ENCODE assay signal across 35 cellular contexts in the genomic region with DNA sequence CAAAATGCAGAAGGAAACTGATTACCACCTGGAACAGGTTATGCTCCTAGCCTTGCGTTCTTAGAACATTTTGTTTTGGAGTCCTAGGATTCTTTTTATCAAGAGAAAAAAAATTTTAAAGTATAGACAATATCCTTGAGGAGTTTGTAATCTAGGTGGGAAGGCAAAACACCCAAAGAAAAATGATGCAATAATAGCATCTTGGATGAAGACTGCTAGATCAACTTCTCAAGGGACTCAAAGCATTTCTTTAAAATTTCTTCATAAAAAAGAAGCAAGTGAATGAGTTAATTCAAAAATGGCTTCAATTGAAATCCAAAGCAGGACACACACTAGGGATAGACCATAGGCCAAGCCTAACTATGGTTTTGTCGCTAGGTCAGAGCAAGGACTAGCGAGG.
DNase-seq lines count a peak whose midpoint lies in the region; ATAC-seq, FAIRE-seq and TF ChIP-seq lines count a peak whose summit lies in the region.
"Had no signal": no experiment of that assay in that cellular context is flagged by ENCODE, and none has a peak within 500 bp of the region (broad histone marks: within the 10 kb centered on the region; RNA-seq: fewer than 3 reads in every experiment).

No MANE protein-coding gene starts in this region.

- H3K4me2 ChIP-seq in HepG2 (ENCODE audit: low read depth, low read length) (no peak overlapping the region), IMR-90 (ENCODE audit: low read depth, low read length) (no peak overlapping the region), K562 (ENCODE audit: insufficient read depth, low read length) (no peak overlapping the region)
- H3K4me2 ChIP-seq: A549; BLaER1; BLaER1 treated with 17β-estradiol and CSF1 and Interleukin-3, amounts not matched to agents 10 nM and 100 nM had no signal

- TF ChIP-seq EP300 in HepG2 (IDR thresholded peaks at IDR 0.05; ENCODE audit: low read depth in 2 of 2, low read length in 2 of 2) (no peak), HepG2 (CRISPR knock-in tag; IDR thresholded peaks at IDR 0.05; ENCODE audit: borderline replicate concordance) (no peak), K562 (IDR thresholded peaks at IDR 0.05; ENCODE audit: low read length) (no peak)

- no peak overlapping the region for H3K18ac ChIP-seq in IMR-90 (ENCODE audit: low read depth, low read length)

- H3K4me1 ChIP-seq in HepG2 (ENCODE audit: insufficient read depth, low read length) = no peaks in the 10 kb centered on the region
- no peaks in the 10 kb centered on the region for H3K4me1 ChIP-seq in right lobe of liver
- no peaks in the 10 kb centered on the region for H3K4me1 ChIP-seq in IMR-90 (ENCODE audit: control insufficient read depth, insufficient read depth, low read length)
- H3K4me1 ChIP-seq in K562 (replicated peaks in 1 of 2; ENCODE audit: control insufficient read depth in 2 of 2, insufficient read depth in 2 of 2, low read length in 2 of 2) = no peaks in the 10 kb centered on the region
- no peaks in the 10 kb centered on the region for H3K4me1 ChIP-seq in naive thymus-derived CD4-positive, alpha-beta T cell (ENCODE audit: control insufficient read depth in 2 of 2, insufficient read depth in 2 of 2, low read length in 2 of 2)
- H3K4me1 ChIP-seq: A549; BE2C; BLaER1; BLaER1 treated with 17β-estradiol and CSF1 and Interleukin-3, amounts not matched to agents 10 nM and 100 nM; Caco-2 had no signal

- H2AK5ac ChIP-seq in IMR-90 (ENCODE audit: low read depth, low read length) = no peak overlapping the region

- H2AFZ ChIP-seq in HepG2 (ENCODE audit: low read length) (no peak overlapping the region), IMR-90 (replicated peaks; ENCODE audit: low read length, poor library complexity) (no peak overlapping the region), K562 (ENCODE audit: low read depth, low read length) (no peak overlapping the region)

- H2BK20ac ChIP-seq in IMR-90 (ENCODE audit: low read depth, low read length) = no peak overlapping the region

- H3K36me3 Mint-ChIP-seq in naive thymus-derived CD4-positive, alpha-beta T cell = no peaks in the 10 kb centered on the region
- H3K36me3 Mint-ChIP-seq: CD14-positive monocyte; CD4-positive, alpha-beta memory T cell; CD4-positive, CD25-positive, alpha-beta regulatory T cell; CD8-positive, alpha-beta memory T cell; CD8-positive, alpha-beta T cell had no signal

- H3K9me1 ChIP-seq in IMR-90 (ENCODE audit: insufficient read depth, low read length) = no peaks in the 10 kb centered on the region
- H3K9me1 ChIP-seq in K562 (ENCODE audit: control insufficient read depth, insufficient read depth, low read length) = no peaks in the 10 kb centered on the region

- no peak overlapping the region for H4K8ac ChIP-seq in IMR-90 (ENCODE audit: low read depth in 2 of 2, low read length in 2 of 2)

- TF ChIP-seq CTCF in HepG2 (CRISPR knock-in tag; IDR thresholded peaks at IDR 0.05) (no peak), right lobe of liver (IDR thresholded peaks at IDR 0.05) (no peak), IMR-90 (conservative IDR thresholded peaks at IDR 0.05; ENCODE audit: low read depth, low read length) (no peak), K562 (IDR thresholded peaks at IDR 0.05 in 2 of 3, conservative IDR thresholded peaks at IDR 0.05 in 1 of 3; ENCODE audit: insufficient read depth in 2 of 3, low read depth in 1 of 3, low read length in 3 of 3) (no peak), GM13977 (IDR thresholded peaks at IDR 0.05; ENCODE audit: extremely low read depth, insufficient read depth, missing control alignments) (no peak)

- H3K27ac Mint-ChIP-seq in naive thymus-derived CD4-positive, alpha-beta T cell = no peak overlapping the region
- H3K27ac Mint-ChIP-seq: B cell; CD4-positive, alpha-beta memory T cell; CD4-positive, alpha-beta T cell; CD4-positive, CD25-positive, alpha-beta regulatory T cell; CD8-positive, alpha-beta memory T cell; CD8-positive, alpha-beta T cell had no signal

- dilution Hi-C loops in IMR-90 (cut with HindIII; ENCODE audit: low sequenced_read_pairs, unreplicated experiment) = no loop called here

- H3K9ac ChIP-seq in HepG2 (ENCODE audit: insufficient read depth, low read depth, low read length) (no peak overlapping the region), IMR-90 (ENCODE audit: low read depth, low read length) (no peak overlapping the region), K562 (ENCODE audit: insufficient read depth in 1 of 2, low read depth in 2 of 2, low read length in 2 of 2) (no peak overlapping the region)
- H3K9ac ChIP-seq: BLaER1; BLaER1 treated with 17β-estradiol and CSF1 and Interleukin-3, amounts not matched to agents 10 nM and 100 nM had no signal

- no peak overlapping the region for H2BK5ac ChIP-seq in IMR-90 (ENCODE audit: low read depth, low read length, poor library complexity, severe bottlenecking)

- H2AK9ac ChIP-seq in IMR-90 (replicated peaks; ENCODE audit: low read depth, low read length, poor library complexity) = no peak overlapping the region

- H3K4me3 Mint-ChIP-seq in naive thymus-derived CD4-positive, alpha-beta T cell = no peak overlapping the region
- H3K4me3 Mint-ChIP-seq: B cell; CD14-positive monocyte; CD4-positive, alpha-beta memory T cell; CD4-positive, alpha-beta T cell; CD4-positive, CD25-positive, alpha-beta regulatory T cell; CD8-positive, alpha-beta memory T cell; CD8-positive, alpha-beta T cell had no signal

- no peak overlapping the region for H3K4ac ChIP-seq in IMR-90 (ENCODE audit: low read depth, low read length)

- H3K27me3 Mint-ChIP-seq in naive thymus-derived CD4-positive, alpha-beta T cell = peaks cover 0 to 8% (median 0%) of the 10 kb centered on the region in 5 donors
- H3K27me3 Mint-ChIP-seq: CD4-positive, alpha-beta memory T cell; CD4-positive, alpha-beta T cell; CD4-positive, CD25-positive, alpha-beta regulatory T cell; CD8-positive, alpha-beta memory T cell had no signal

- CTCF ChIA-PET in HepG2 (lab: Yijun Ruan, JAX; ENCODE audit: low intra/inter-chr PET ratio, low total read pairs) = no interaction called here
- CTCF ChIA-PET in IMR-90 (lab: Yijun Ruan, JAX) = no interaction called here
- CTCF ChIA-PET in K562 (lab: Yijun Ruan, JAX; ENCODE audit: low intra/inter-chr PET ratio) = no interaction called here
- CTCF ChIA-PET in naive thymus-derived CD4-positive, alpha-beta T cell (lab: Charles Lee) = interaction anchor here (0.6 kb wide), 1 partner anchor 17 kb away, joined by 3 read pairs; no protein-coding TSS in a partner anchor

- BruUV-seq in HepG2 (replicated peaks; lab: Mats Ljungman, UMichigan) = no TSS peak
- BruUV-seq in IMR-90 (replicated peaks; lab: Mats Ljungman, UMichigan) = no TSS peak
- BruUV-seq in K562 (replicated peaks; lab: Mats Ljungman, UMichigan) = no TSS peak

- WGBS in HepG2 (ENCODE audit: low lambda C conversion rate) = 7% methylated on average over 3 of the region's 3 CpGs
- 76% methylated on average over 3 of the region's 3 CpGs for WGBS in right lobe of liver (ENCODE audit: insufficient coverage, low coverage, low lambda C conversion rate, missing lambda C conversion rate)
- 80% methylated on average over 1 of the region's 3 CpGs; no CpG with 5 or more reads in 1 of the 2 experiments for WGBS in IMR-90 (ENCODE audit: extremely low coverage in 2 of 2, insufficient read length in 1 of 2), 2 experiments
- 0% methylated on average over 3 of the region's 3 CpGs for WGBS in K562 (ENCODE audit: insufficient coverage, low coverage, missing lambda C conversion rate)

- POLR2A ChIA-PET in HepG2 (lab: Yijun Ruan, JAX) = no interaction called here
- POLR2A ChIA-PET in IMR-90 (lab: Charles Lee; ENCODE audit: unreplicated experiment) = no interaction called here
- POLR2A ChIA-PET in K562 (lab: Yijun Ruan, JAX) = interaction anchor here (1.2 kb wide), 1 partner anchor 16 kb away, joined by 3 read pairs; no protein-coding TSS in a partner anchor
- POLR2A ChIA-PET in naive thymus-derived CD4-positive, alpha-beta T cell (lab: Charles Lee) = no interaction called here

- H3K56ac ChIP-seq in IMR-90 (ENCODE audit: extremely low read depth, insufficient read depth, low read length) = no peak overlapping the region

- H4K20me1 ChIP-seq in HepG2 (ENCODE audit: insufficient read depth, low read length) (no peaks in the 10 kb centered on the region), IMR-90 (ENCODE audit: insufficient read depth, low read length) (no peaks in the 10 kb centered on the region), K562 (replicated peaks; ENCODE audit: control insufficient read depth, insufficient read depth, low read length) (no peaks in the 10 kb centered on the region)
- H4K20me1 ChIP-seq: BLaER1; BLaER1 treated with 17β-estradiol and CSF1 and Interleukin-3, amounts not matched to agents 10 nM and 100 nM had no signal

- H2BK15ac ChIP-seq in IMR-90 (ENCODE audit: low read depth, low read length) = no peak overlapping the region

- TF ChIP-seq RAD21 in HepG2 (CRISPR knock-in tag; IDR thresholded peaks at IDR 0.05) (no peak), IMR-90 (IDR thresholded peaks at IDR 0.05; ENCODE audit: low read length) (no peak), K562 (CRISPR knock-in tag; conservative IDR thresholded peaks at IDR 0.05 in 1 of 2, IDR thresholded peaks at IDR 0.05 in 1 of 2) (no peak)

- no peak for DNase-seq in HepG2 (ENCODE audit: low spot score)
- no peak for DNase-seq in right lobe of liver
- DNase-seq in IMR-90 = no peak
- no peak for DNase-seq in K562 (ENCODE audit: extremely low read depth in 1 of 4, low spot score in 3 of 4)
- DNase-seq in GM13977 (ENCODE audit: low spot score) = no peak
- no peak for DNase-seq in naive thymus-derived CD4-positive, alpha-beta T cell
- DNase-seq: 8988T; ACHN; AML-193; BE2C; C1 segment of cervical spinal cord; Caco-2; Calu3; CD4-positive, alpha-beta memory T cell; CD4-positive, alpha-beta T cell; CD4-positive, CD25-positive, alpha-beta regulatory T cell; CD8-positive, alpha-beta memory T cell; CD8-positive, alpha-beta T cell; COR-L47; DMS 273 treated with DMSO at 0.1 percent for 48 hours; DMS153; DMS53; DMS79; DMS79 treated with DMSO at 0.1 percent for 48 hours; DND-41; EL had no signal

- H3K4me3 ChIP-seq in HepG2 (replicated peaks in 1 of 3; ENCODE audit: insufficient read depth in 1 of 3, low read depth in 2 of 3, low read length in 3 of 3) = no peak overlapping the region
- no peak overlapping the region for H3K4me3 ChIP-seq in right lobe of liver
- no peak overlapping the region for H3K4me3 ChIP-seq in IMR-90 (ENCODE audit: insufficient read depth, low read depth, low read length)
- no peak overlapping the region for H3K4me3 ChIP-seq in K562
- H3K4me3 ChIP-seq in naive thymus-derived CD4-positive, alpha-beta T cell (ENCODE audit: low read length) = no peak overlapping the region
- H3K4me3 ChIP-seq: A549; BLaER1; BLaER1 treated with 17β-estradiol and CSF1 and Interleukin-3, amounts not matched to agents 10 nM and 100 nM had no signal

- intact Hi-C loops in HepG2 (cut with micrococcal nuclease; ENCODE audit: unreplicated experiment) = loop anchor here (2.0 kb wide), 1 partner anchor 393 kb away; no protein-coding TSS in a partner anchor
- intact Hi-C loops in right lobe of liver (cut with DNase I) = no loop called here
- intact Hi-C loops in IMR-90 (cut with micrococcal nuclease) = no loop called here
- intact Hi-C loops in K562 (cut with micrococcal nuclease) = loop anchor here (2.0 to 10.0 kb wide), 2 partner anchors 315 to 391 kb away; no protein-coding TSS in a partner anchor
- intact Hi-C loops in naive thymus-derived CD4-positive, alpha-beta T cell (cut with micrococcal nuclease) = no loop called here

- no peak overlapping the region for H3K14ac ChIP-seq in IMR-90 (replicated peaks; ENCODE audit: low read depth, low read length)

- H4K91ac ChIP-seq in IMR-90 (ENCODE audit: insufficient read depth, low read depth, low read length) = no peak overlapping the region

- ATAC-seq in HepG2 (no peak), right lobe of liver (no peak), IMR-90 (ENCODE audit: low read depth) (no peak), K562 (no peak)
- ATAC-seq in naive thymus-derived CD4-positive, alpha-beta T cell = no peak
- ATAC-seq: A549; CD8-positive, alpha-beta T cell had no signal

- no peaks in the 10 kb centered on the region for H3K4me1 Mint-ChIP-seq in naive thymus-derived CD4-positive, alpha-beta T cell
- H3K4me1 Mint-ChIP-seq: B cell; CD14-positive monocyte; CD4-positive, alpha-beta memory T cell; CD4-positive, CD25-positive, alpha-beta regulatory T cell; CD8-positive, alpha-beta memory T cell had no signal

- H3K9me3 ChIP-seq in HepG2 (ENCODE audit: low read length) (no peaks in the 10 kb centered on the region), right lobe of liver (no peaks in the 10 kb centered on the region), IMR-90 (ENCODE audit: control insufficient read depth, insufficient read depth, low read length) (peaks cover 3% of the 10 kb centered on the region; the same call in 1 of the 2 replicates), K562 (replicated peaks; ENCODE audit: control insufficient read depth, insufficient read depth, low read depth, low read length) (no peaks in the 10 kb centered on the region)
- no peaks in the 10 kb centered on the region for H3K9me3 ChIP-seq in naive thymus-derived CD4-positive, alpha-beta T cell (ENCODE audit: control insufficient read depth in 2 of 3, low read length in 3 of 3)
- H3K9me3 ChIP-seq: BE2C; BLaER1; BLaER1 treated with 17β-estradiol and CSF1 and Interleukin-3, amounts not matched to agents 10 nM and 100 nM; Caco-2 had no signal

- no peak overlapping the region for H2BK120ac ChIP-seq in IMR-90 (ENCODE audit: low read depth, low read length)

- in situ Hi-C loops in HepG2 (cut with HindIII; ENCODE audit: extremely low pct_ligation_motif_present, low pct_unique_long_range_greater_than_20kb) = loop anchor here (10.0 kb wide), 1 partner anchor 391 kb away; no protein-coding TSS in a partner anchor
- in situ Hi-C loops in IMR-90 (cut with MboI; ENCODE audit: low sequenced_read_pairs) = no loop called here
- in situ Hi-C loops in K562 (cut with MboI) = no loop called here
- in situ Hi-C loops in GM13977 (cut with MboI; ENCODE audit: low pct_unique_long_range_greater_than_20kb, low sequenced_read_pairs, unreplicated experiment) = no loop called here

- H3K27ac ChIP-seq in HepG2 (ENCODE audit: extremely low read length, insufficient read depth, low read length) = no peak overlapping the region
- no peak overlapping the region for H3K27ac ChIP-seq in right lobe of liver
- H3K27ac ChIP-seq in IMR-90 (ENCODE audit: insufficient read depth, low read length) = no peak overlapping the region
- H3K27ac ChIP-seq in K562 (ENCODE audit: extremely low read depth, low read depth, low read length) = no peak overlapping the region
- no peak overlapping the region for H3K27ac ChIP-seq in naive thymus-derived CD4-positive, alpha-beta T cell (ENCODE audit: low read depth, low read length)
- H3K27ac ChIP-seq: 22Rv1; A549; BLaER1; BLaER1 treated with 17β-estradiol and CSF1 and Interleukin-3, amounts not matched to agents 10 nM and 100 nM; C4-2B had no signal

- no peak overlapping the region for H4K5ac ChIP-seq in IMR-90 (ENCODE audit: low read depth, low read length)

- H3K9me3 Mint-ChIP-seq in naive thymus-derived CD4-positive, alpha-beta T cell = peaks cover 0 to 6% (median 3%) of the 10 kb centered on the region in 11 donors
- H3K9me3 Mint-ChIP-seq: CD4-positive, alpha-beta T cell; CD8-positive, alpha-beta T cell had no signal

- H3K36me3 ChIP-seq in HepG2 (replicated peaks in 1 of 2; ENCODE audit: control insufficient read depth in 1 of 2, insufficient read depth in 2 of 2, low read length in 2 of 2) (no peaks in the 10 kb centered on the region), right lobe of liver (no peaks in the 10 kb centered on the region), IMR-90 (ENCODE audit: control insufficient read depth, insufficient read depth, low read length) (no peaks in the 10 kb centered on the region), K562 (ENCODE audit: control insufficient read depth, insufficient read depth, low read length) (no peaks in the 10 kb centered on the region)
- H3K36me3 ChIP-seq in naive thymus-derived CD4-positive, alpha-beta T cell (ENCODE audit: control insufficient read depth in 2 of 3, insufficient read depth in 3 of 3, low read length in 3 of 3) = no peaks in the 10 kb centered on the region
- H3K36me3 ChIP-seq: BE2C; BLaER1; BLaER1 treated with 17β-estradiol and CSF1 and Interleukin-3, amounts not matched to agents 10 nM and 100 nM had no signal

- FAIRE-seq in HepG2 (lab: Jason Lieb, UNC) (no peak), K562 (lab: Jason Lieb, UNC) (no peak)
- FAIRE-seq: A204.1, A549, D721Med had no signal

- H3K79me1 ChIP-seq in IMR-90 (ENCODE audit: low read depth in 1 of 2, low read length in 2 of 2) = no peaks in the 10 kb centered on the region

- no peaks in the 10 kb centered on the region for H3K79me2 ChIP-seq in HepG2 (ENCODE audit: insufficient read depth, low read length)
- H3K79me2 ChIP-seq in K562 (ENCODE audit: control insufficient read depth, insufficient read depth, low read length) = no peaks in the 10 kb centered on the region

- H3K23ac ChIP-seq in IMR-90 (ENCODE audit: low read depth, low read length) = no peak overlapping the region

- peaks cover 0 to 24% of the 10 kb centered on the region in 2 experiments; a peak in 4 of 5 replicates for H3K27me3 ChIP-seq in HepG2 (ENCODE audit: control insufficient read depth in 1 of 2, insufficient read depth in 2 of 2, low read length in 2 of 2)
- peaks cover 0 to 7% of the 10 kb centered on the region in 2 donors for H3K27me3 ChIP-seq in right lobe of liver
- no peaks in the 10 kb centered on the region for H3K27me3 ChIP-seq in IMR-90 (ENCODE audit: control insufficient read depth, insufficient read depth, low read length)
- peaks cover 3 to 11% of the 10 kb centered on the region in 2 experiments; a peak in 3 of 5 replicates for H3K27me3 ChIP-seq in K562 (ENCODE audit: control insufficient read depth in 2 of 2, insufficient read depth in 2 of 2, low read length in 2 of 2)
- H3K27me3 ChIP-seq in naive thymus-derived CD4-positive, alpha-beta T cell (ENCODE audit: control insufficient read depth in 2 of 2, insufficient read depth in 2 of 2, low read length in 2 of 2) = no peaks in the 10 kb centered on the region
- H3K27me3 ChIP-seq: BE2C; BLaER1; BLaER1 treated with 17β-estradiol and CSF1 and Interleukin-3, amounts not matched to agents 10 nM and 100 nM had no signal

- TF ChIP-seq POLR2A in HepG2 (IDR thresholded peaks at IDR 0.05; ENCODE audit: insufficient read depth in 1 of 2, low read depth in 2 of 2, low read length in 2 of 2) (no peak), right lobe of liver (IDR thresholded peaks at IDR 0.05) (no peak), IMR-90 (IDR thresholded peaks at IDR 0.05; ENCODE audit: low read depth, low read length) (no peak), K562 (conservative IDR thresholded peaks at IDR 0.05) (no peak)

Comparison
In these comparisons a context has a peak if more than half of its experiments do, and no peak if none do; other contexts are left out.
1. intact Hi-C loops: an anchor here in HepG2 (2.0 kb wide) and K562 (2.0 to 10.0 kb wide); none called in right lobe of liver, IMR-90 and naive thymus-derived CD4-positive, alpha-beta T cell.
2. Of the 241 proteins assayed by ChIP-seq in both HepG2 and K562: peak only in HepG2: CEBPB; only in K562: none; in both: none; in neither: 238; mixed calls (peak in some experiments, not most) for 2.